1 cellular context compared by ENCODE assay signal in the genomic region with DNA sequence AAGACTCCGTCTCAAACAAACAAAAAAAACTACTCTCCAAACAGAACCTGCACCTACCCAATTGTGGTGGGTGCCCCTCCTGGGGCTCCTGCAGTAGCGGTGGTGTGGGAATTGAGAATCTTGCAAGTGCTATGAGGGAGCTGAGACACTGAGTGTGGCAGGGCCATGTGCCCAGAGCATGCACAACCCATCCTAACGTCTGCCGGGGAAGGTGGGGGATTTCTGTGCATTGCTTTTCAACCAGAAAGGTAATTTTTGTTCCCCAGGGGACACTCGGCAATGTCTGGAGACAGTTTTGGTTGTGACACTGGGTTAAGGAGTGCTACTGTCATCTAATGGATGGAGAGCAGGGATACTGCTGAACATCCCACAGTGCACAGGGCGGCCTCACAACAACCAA.
TF ChIP-seq lines count a peak whose summit lies in the region.

No MANE protein-coding gene starts in this region.

TF ChIP-seq in endothelial cell of umbilical vein, 7 proteins besides CTCF, POLR2A, EP300 and RAD21 (continued from another document):
- TF ChIP-seq POLR2AphosphoS5 (IDR thresholded peaks at IDR 0.05; ENCODE audit: insufficient read depth, low read depth, low read length), result no peak
TF ChIP-seq in endothelial cell of umbilical vein: peak in this region for 0.
